Comparison of ENCODE assay signal across 11 cellular contexts in the genomic region with DNA sequence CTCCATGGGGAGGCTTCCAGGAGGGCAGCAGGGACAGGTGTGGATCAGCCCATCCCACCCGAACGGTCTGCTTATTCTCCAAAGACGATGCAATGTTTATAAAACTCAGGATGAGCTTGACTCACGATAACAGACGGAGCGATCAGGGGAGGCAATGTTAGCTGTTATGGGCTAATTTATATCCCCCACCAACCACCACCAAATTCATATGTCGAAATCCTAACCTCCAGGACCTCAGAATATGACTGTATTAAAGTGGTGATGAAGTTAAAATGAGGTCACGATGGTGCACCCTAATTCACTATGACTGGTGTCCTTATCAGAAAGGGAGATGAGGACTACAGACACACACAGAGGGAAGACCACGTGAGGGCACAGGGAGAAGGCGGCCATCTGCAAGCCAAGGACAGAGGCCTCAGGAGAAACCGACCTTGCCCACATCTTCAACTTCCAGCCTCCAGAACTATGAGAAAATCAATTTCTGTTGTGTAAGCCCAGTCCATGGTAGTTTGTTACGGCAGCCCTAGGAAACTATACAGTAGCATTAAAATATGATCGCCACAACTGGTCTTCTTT. TPM values are rescaled to one million over a fixed set of nuclear protein-coding genes. Genes with fewer than 3 reads are reported as not detected.
DNase-seq lines count a peak whose midpoint lies in the region; ATAC-seq and TF ChIP-seq lines count a peak whose summit lies in the region.
"Had no signal": no experiment of that assay in that cellular context is flagged by ENCODE, and none has a peak within 500 bp of the region (broad histone marks: within the 10 kb centered on the region; RNA-seq: fewer than 3 reads in every experiment).

No MANE protein-coding gene starts in this region.

- WGBS in esophagus, 2 donors: 72 to 81% methylated on average over 13 of the region's 13 CpGs
- 85 to 90% (median 87%) methylated on average over 13 of the region's 13 CpGs for WGBS in psoas muscle, 3 donors

- H3K27ac Mint-ChIP-seq in Caco-2 (ENCODE audit: unreplicated experiment): peak overlapping the region; percentile 36
- H3K27ac Mint-ChIP-seq: CD8-positive, alpha-beta T cell had no signal

- H3K4me1 ChIP-seq in Caco-2: peaks cover 15% of the 10 kb centered on the region
- peaks cover 0 to 16% of the 10 kb centered on the region in 2 donors for H3K4me1 ChIP-seq in esophagus (ENCODE audit: control insufficient read depth in 2 of 2, insufficient read depth in 2 of 2, low read length in 1 of 2)
- H3K4me1 ChIP-seq in psoas muscle: no peaks in the 10 kb centered on the region

- intact Hi-C loops in Caco-2 (cut with micrococcal nuclease; ENCODE audit: unreplicated experiment): no loop called here
- intact Hi-C loops in psoas muscle (cut with DNase I): no loop called here

- peaks cover 14% of the 10 kb centered on the region for H3K4me1 Mint-ChIP-seq in Caco-2 (ENCODE audit: low read depth, unreplicated experiment)

- DNase-seq in Caco-2: no peak
- DNase-seq in NOMO-1 (lab: John Stamatoyannopoulos, UW; ENCODE audit: unreplicated experiment in 2 of 2): peak; percentile 25 to 48
- DNase-seq in psoas muscle: no peak
- DNase-seq in HUDEP-2 (lab: John Stamatoyannopoulos, UW; ENCODE audit: unreplicated experiment in 76 of 76): no peak
- no peak for DNase-seq in NCI-H2227 (lab: John Stamatoyannopoulos, UW; ENCODE audit: unreplicated experiment)
- DNase-seq in stimulated activated CD4-positive, alpha-beta T cell treated with anti-CD3 and anti-CD28 coated beads, Interleukin-4, amount 100 ng/mL, for 24 hours: no peak
- no peak for DNase-seq in HuH-7.5 (ENCODE audit: low spot score)
- DNase-seq: activated T-cell treated with anti-CD3 and anti-CD28 coated beads, Interleukin-2, amount 50 U/mL, for 1 hour; CD8-positive, alpha-beta T cell; NCI-H2081 treated with DMSO at 0.1 percent for 48 hours had no signal

- H3K36me3 ChIP-seq in Caco-2 (ENCODE audit: control insufficient read depth, insufficient read depth, low read length) (no peaks in the 10 kb centered on the region), esophagus (ENCODE audit: control insufficient read depth in 2 of 2, insufficient read depth in 2 of 2, low read length in 1 of 2) (no peaks in the 10 kb centered on the region), psoas muscle (ENCODE audit: insufficient read depth in 1 of 2, low read depth in 1 of 2) (no peaks in the 10 kb centered on the region)

- no TSS peak for BruUV-seq in Caco-2 (replicated peaks; lab: Mats Ljungman, UMichigan)

- no peak for ATAC-seq in psoas muscle
- ATAC-seq: CD8-positive, alpha-beta T cell had no signal

- TF ChIP-seq CTCF in Caco-2 (IDR thresholded peaks at IDR 0.05; ENCODE audit: insufficient read depth in 1 of 2, low read depth in 1 of 2, low read length in 1 of 2, severe bottlenecking in 1 of 2, unreplicated experiment in 1 of 2) (no peak), psoas muscle (IDR thresholded peaks at IDR 0.05) (no peak)

- H3K9me3 ChIP-seq in Caco-2 (no peaks in the 10 kb centered on the region), esophagus (ENCODE audit: control insufficient read depth in 2 of 2, insufficient read depth in 1 of 2, low read depth in 1 of 2, low read length in 1 of 2) (no peaks in the 10 kb centered on the region), psoas muscle (no peaks in the 10 kb centered on the region)

- H3K27me3 Mint-ChIP-seq in Caco-2 (ENCODE audit: insufficient read depth, unreplicated experiment): no peaks in the 10 kb centered on the region

- H3K9me3 Mint-ChIP-seq in Caco-2 (ENCODE audit: unreplicated experiment): peaks cover 6% of the 10 kb centered on the region
- H3K9me3 Mint-ChIP-seq: CD8-positive, alpha-beta T cell had no signal

- no peaks in the 10 kb centered on the region for H3K36me3 Mint-ChIP-seq in Caco-2 (ENCODE audit: insufficient read depth, unreplicated experiment)
- H3K36me3 Mint-ChIP-seq: CD8-positive, alpha-beta T cell had no signal

- POLR2A ChIA-PET in Caco-2 (lab: Charles Lee): no interaction called here

- H3K27ac ChIP-seq in esophagus (ENCODE audit: low read depth in 2 of 2, low read length in 1 of 2): peak overlapping the region; percentile 84 to 98
- H3K27ac ChIP-seq in psoas muscle: peak overlapping the region; percentile 57

- CTCF ChIA-PET in Caco-2 (lab: Charles Lee): no interaction called here

- no peak overlapping the region for H3K4me3 Mint-ChIP-seq in Caco-2 (ENCODE audit: unreplicated experiment)
- H3K4me3 Mint-ChIP-seq: CD8-positive, alpha-beta T cell had no signal

- H3K27me3 ChIP-seq in Caco-2 (replicated peaks; ENCODE audit: control insufficient read depth, insufficient read depth, low read length) (no peaks in the 10 kb centered on the region), esophagus (ENCODE audit: control insufficient read depth in 1 of 2, insufficient read depth in 2 of 2, low read length in 2 of 2) (no peaks in the 10 kb centered on the region), psoas muscle (ENCODE audit: insufficient read depth in 3 of 3, low read length in 2 of 3) (no peaks in the 10 kb centered on the region)

- no peak overlapping the region for H3K4me3 ChIP-seq in Caco-2 (ENCODE audit: low read depth, low read length)
- no peak overlapping the region for H3K4me3 ChIP-seq in esophagus (ENCODE audit: low read depth in 1 of 2, low read length in 2 of 2)
- H3K4me3 ChIP-seq in psoas muscle: no peak overlapping the region

RNA-seq across cellular contexts. Expression of a gene that starts 7.0 kb away (rescaled TPM):
- 3.0 and 5.2 TPM in 2 replicates for total RNA-seq in Caco-2 (2022)
- polyA plus RNA-seq in esophagus: under 1 TPM; 0.31 to 0.35 TPM
- not detected for total RNA-seq in psoas muscle
- under 1 TPM in 2 of 3 donors, not detected in 1; 0.08 TPM for polyA plus RNA-seq in psoas muscle

Comparison
In these comparisons a context has a peak if more than half of its experiments do, and no peak if none do; other contexts are left out.
1. DNase-seq: peak in NOMO-1 (2 of 2); none in Caco-2 (0 of 2), psoas muscle (0 of 2), HUDEP-2 (0 of 76), NCI-H2227 (single experiment), stimulated activated CD4-positive, alpha-beta T cell treated with anti-CD3 and anti-CD28 coated beads, Interleukin-4, amount 100 ng/mL, for 24 hours (single experiment) and HuH-7.5 (single experiment).